15 cellular contexts compared by ENCODE assay signal in the genomic region with DNA sequence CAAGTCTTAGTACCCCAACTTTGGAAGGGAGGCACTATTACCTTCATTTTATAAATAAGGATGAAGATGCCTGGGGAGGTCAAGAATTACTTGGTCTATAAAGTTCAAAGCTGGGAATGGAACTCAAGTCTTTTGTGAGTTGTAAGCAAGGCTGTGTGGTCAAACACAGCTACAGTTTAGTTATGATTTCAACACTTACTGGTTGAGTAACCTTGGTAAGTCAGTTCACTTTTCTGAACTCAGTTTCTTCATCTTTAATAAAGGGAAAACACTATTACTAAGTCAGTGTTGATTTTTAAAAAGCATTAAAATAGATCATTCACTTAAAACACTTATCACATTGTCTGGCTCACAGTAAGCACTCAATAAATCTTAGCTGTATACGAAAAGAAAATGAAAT.
DNase-seq lines count a peak whose midpoint lies in the region; ATAC-seq and TF ChIP-seq lines count a peak whose summit lies in the region.
"Had no signal": no experiment of that assay in that cellular context is flagged by ENCODE, and none has a peak within 500 bp of the region (broad histone marks: within the 10 kb centered on the region; RNA-seq: fewer than 3 reads in every experiment).

No MANE protein-coding gene starts in this region.

- ATAC-seq in thoracic aorta (ENCODE audit: insufficient number of reproducible peaks, low FRiP score, low read depth) (no peak), HG03159 (IDR thresholded peaks at IDR 0.05; ENCODE audit: unreplicated experiment) (no peak)

- H3K4me2 ChIP-seq in mesenchymal stem cell (ENCODE audit: low read length, poor library complexity, severe bottlenecking): no peak overlapping the region

- no peak overlapping the region for H2AFZ ChIP-seq in mesenchymal stem cell (ENCODE audit: low read depth, low read length)

- no peak overlapping the region for H2BK120ac ChIP-seq in mesenchymal stem cell (ENCODE audit: low read depth, low read length)

- H3K27ac ChIP-seq in colonic mucosa (peak overlapping the region; percentile 10), mesenchymal stem cell (ENCODE audit: low read length, poor library complexity, severe bottlenecking) (no peak overlapping the region), thoracic aorta (peak overlapping the region; percentile 11 to 29)

- peak; percentile 1 for DNase-seq in MV-4-11 (lab: John Stamatoyannopoulos, UW)
- no peak for DNase-seq in colonic mucosa
- peak; percentile 65 for DNase-seq in mesenchymal stem cell
- no peak for DNase-seq in thoracic aorta (ENCODE audit: low spot score)
- no peak for DNase-seq in epidermal melanocyte (ENCODE audit: insufficient read length, low spot score)
- no peak for DNase-seq in SW480 (ENCODE audit: low spot score)
- DNase-seq: CD4-positive, CD25-positive, alpha-beta regulatory T cell; HFFc6; NCI-H1436; NCI-H2029 treated with DMSO at 0.1 percent for 48 hours; NCI-H2171 treated with DMSO at 0.1 percent for 48 hours; NCI-H446 treated with DMSO at 0.1 percent for 48 hours; NK-92 treated with Interleukin-12 subunit alpha and Interleukin-12 subunit beta, amount 100 ng/mL, for 24 hours; SHP77 treated with DMSO at 0.1 percent for 48 hours had no signal

- 100% methylated on average over 1 of the region's 1 CpG for WGBS in mesenchymal stem cell

- H3K4ac ChIP-seq in mesenchymal stem cell (ENCODE audit: low read depth in 1 of 2, low read length in 2 of 2): no peak overlapping the region

- H2BK5ac ChIP-seq in mesenchymal stem cell (ENCODE audit: low read depth, low read length, poor library complexity, severe bottlenecking): no peak overlapping the region

- no peak overlapping the region for H4K91ac ChIP-seq in mesenchymal stem cell (ENCODE audit: low read length)

- H3K4me3 ChIP-seq in colonic mucosa (no peak overlapping the region), mesenchymal stem cell (ENCODE audit: insufficient read depth in 1 of 2, low read depth in 1 of 2, low read length in 2 of 2) (no peak overlapping the region), thoracic aorta (no peak overlapping the region)

- no peaks in the 10 kb centered on the region for H3K36me3 ChIP-seq in colonic mucosa
- no peaks in the 10 kb centered on the region for H3K36me3 ChIP-seq in mesenchymal stem cell (ENCODE audit: control insufficient read depth in 1 of 2, insufficient read depth in 2 of 2, low read depth in 1 of 2, low read length in 2 of 2)
- H3K36me3 ChIP-seq in thoracic aorta: no peaks in the 10 kb centered on the region

- H3K79me1 ChIP-seq in mesenchymal stem cell (replicated peaks; ENCODE audit: low read length, poor library complexity, severe bottlenecking): no peaks in the 10 kb centered on the region

- H3K4me1 ChIP-seq in colonic mucosa (no peaks in the 10 kb centered on the region), mesenchymal stem cell (ENCODE audit: control insufficient read depth, insufficient read depth, low read depth, low read length) (no peaks in the 10 kb centered on the region), thoracic aorta (ENCODE audit: control insufficient read depth in 1 of 2, low read depth in 2 of 2) (peaks cover 13 to 34% of the 10 kb centered on the region in 2 donors)

- intact Hi-C loops in colonic mucosa (cut with DNase I): no loop called here

- no peak overlapping the region for H3K18ac ChIP-seq in mesenchymal stem cell (ENCODE audit: low read depth in 1 of 2, low read length in 2 of 2)

- TF ChIP-seq CTCF in colonic mucosa (IDR thresholded peaks at IDR 0.05) (no peak), thoracic aorta (IDR thresholded peaks at IDR 0.05) (no peak)

- no peak overlapping the region for H3K14ac ChIP-seq in mesenchymal stem cell (ENCODE audit: low read length in 2 of 2)

- H2AK5ac ChIP-seq in mesenchymal stem cell (ENCODE audit: low read length, severe bottlenecking): no peak overlapping the region

- no peak overlapping the region for H2BK12ac ChIP-seq in mesenchymal stem cell (ENCODE audit: low read length in 2 of 2)

- H3K23ac ChIP-seq in mesenchymal stem cell (ENCODE audit: low read length in 2 of 2): no peak overlapping the region

- H3K9ac ChIP-seq in colonic mucosa (ENCODE audit: low read depth in 2 of 2, low read length in 2 of 2): no peak overlapping the region
- H3K9ac ChIP-seq in mesenchymal stem cell (ENCODE audit: low read length): no peak overlapping the region

- H3K27me3 ChIP-seq in colonic mucosa (no peaks in the 10 kb centered on the region), mesenchymal stem cell (ENCODE audit: control insufficient read depth in 1 of 2, insufficient read depth in 1 of 2, low read length in 2 of 2) (no peaks in the 10 kb centered on the region), thoracic aorta (replicated peaks; ENCODE audit: insufficient read depth) (no peaks in the 10 kb centered on the region)

- no peak overlapping the region for H4K8ac ChIP-seq in mesenchymal stem cell (ENCODE audit: low read length)

- no peaks in the 10 kb centered on the region for H3K9me3 ChIP-seq in colonic mucosa
- no peaks in the 10 kb centered on the region for H3K9me3 ChIP-seq in mesenchymal stem cell (ENCODE audit: control insufficient read depth, low read length)
- no peaks in the 10 kb centered on the region for H3K9me3 ChIP-seq in thoracic aorta

- no peak overlapping the region for H2BK15ac ChIP-seq in mesenchymal stem cell (ENCODE audit: low read depth, poor library complexity, severe bottlenecking)

Comparison
In these comparisons a context has a peak if more than half of its experiments do, and no peak if none do; other contexts are left out.
1. DNase-seq: peak in MV-4-11 (single experiment) and mesenchymal stem cell (single experiment); none in colonic mucosa (single experiment), thoracic aorta (single experiment), epidermal melanocyte (single experiment) and SW480 (single experiment).